Comparison of ENCODE assay signal across 19 cellular contexts in genomic region chr15:89587955-89588354, GRCh38. TPM values are rescaled to one million over a fixed set of nuclear protein-coding genes. Genes with fewer than 3 reads are reported as not detected.
DNase-seq lines count a peak whose midpoint lies in the region; ATAC-seq and TF ChIP-seq lines count a peak whose summit lies in the region.
"Had no signal": no experiment of that assay in that cellular context is flagged by ENCODE, and none has a peak within 500 bp of the region (broad histone marks: within the 10 kb centered on the region; RNA-seq: fewer than 3 reads in every experiment).

No MANE protein-coding gene starts in this region.

- peaks cover 48 to 98% of the 10 kb centered on the region in 2 donors for H3K36me3 ChIP-seq in neuronal stem cell (replicated peaks in 1 of 2; ENCODE audit: control insufficient read depth in 2 of 2, insufficient read depth in 2 of 2, low read length in 2 of 2)
- H3K36me3 ChIP-seq: ovary, transverse colon had no signal

- H2BK15ac ChIP-seq in neuronal stem cell (ENCODE audit: low read length): no peak overlapping the region

- H3K9me3 ChIP-seq in neuronal stem cell (replicated peaks in 1 of 2; ENCODE audit: control insufficient read depth in 2 of 2, insufficient read depth in 1 of 2, low read depth in 1 of 2, low read length in 2 of 2): no peaks in the 10 kb centered on the region
- H3K9me3 ChIP-seq: ovary, transverse colon had no signal

- H4K91ac ChIP-seq in neuronal stem cell (ENCODE audit: low read depth, low read length, poor library complexity): no peak overlapping the region

- TF ChIP-seq CTCF in epithelial cell of esophagus (IDR thresholded peaks at IDR 0.05; ENCODE audit: insufficient read depth, low read depth, low read length, missing control alignments): no peak

- H3K4me2 ChIP-seq in neuronal stem cell (ENCODE audit: insufficient read depth, low read length, poor library complexity, severe bottlenecking): no peak overlapping the region
- H3K4me2 ChIP-seq: smooth muscle cell had no signal

- no CpG with 5 or more reads among the region's 4 CpGs for WGBS in neuronal stem cell (ENCODE audit: extremely low coverage in 2 of 2, insufficient read length in 2 of 2, insufficient replicate concordance in 1 of 2), 2 donors

- H3K23ac ChIP-seq in neuronal stem cell (ENCODE audit: low read depth, low read length, poor library complexity): no peak overlapping the region

- H3K4me3 ChIP-seq in epithelial cell of esophagus (ENCODE audit: low read length): no peak overlapping the region
- no peak overlapping the region for H3K4me3 ChIP-seq in neuronal stem cell (ENCODE audit: low read length in 2 of 2)
- H3K4me3 ChIP-seq: ovary, smooth muscle cell, transverse colon had no signal

- no peak overlapping the region for H2AFZ ChIP-seq in neuronal stem cell (ENCODE audit: low read length)

- H3K27ac ChIP-seq in neuronal stem cell (replicated peaks; ENCODE audit: low read length): no peak overlapping the region
- H3K27ac ChIP-seq: ovary, transverse colon had no signal

- ATAC-seq in GM21529 (IDR thresholded peaks at IDR 0.05; ENCODE audit: unreplicated experiment): no peak
- no peak for ATAC-seq in left ventricle myocardium superior
- ATAC-seq: Right ventricle myocardium inferior; stimulated activated memory B cell treated with anti-CD40 and anti-IgM and Interleukin-4, amounts not matched to agents 10 μg/mL and 1 μg/mL and 100 μg/mL, for 72 hours had no signal

- H3K9ac ChIP-seq in neuronal stem cell (ENCODE audit: low read depth, low read length, poor library complexity): no peak overlapping the region

- intact Hi-C loops in left ventricle myocardium superior (cut with micrococcal nuclease): no loop called here

- DNase-seq in H4 (ENCODE audit: low spot score) (peak; percentile 14), RKO (ENCODE audit: low spot score) (peak; percentile 88), epithelial cell of esophagus (ENCODE audit: low read depth) (peak; percentile 81), neuronal stem cell (ENCODE audit: low spot score) (no peak), COLO668 (lab: John Stamatoyannopoulos, UW; ENCODE audit: unreplicated experiment) (no peak), UCSD-AML1 (lab: John Stamatoyannopoulos, UW; ENCODE audit: unreplicated experiment) (no peak), left ventricle myocardium superior (no peak)
- DNase-seq: activated CD4-positive, CD25-positive, alpha-beta regulatory T cell treated with anti-CD3 and anti-CD28 coated beads, Interleukin-2, amount 50 U/mL, for 72 hours; activated naive CD4-positive, alpha-beta T cell treated with anti-CD3 and anti-CD28 coated beads, Interleukin-2, amount 10 ng/mL, durations not matched to agents 7 days and 5 days; CD4-positive, CD25-positive, alpha-beta regulatory T cell; endodermal cell; glutamatergic neuron; NCI-H2107; ovary; transverse colon had no signal

- no peak overlapping the region for H3K14ac ChIP-seq in neuronal stem cell (ENCODE audit: low read length)

- no peak overlapping the region for H2AK5ac ChIP-seq in neuronal stem cell (ENCODE audit: low read depth, low read length)

- H3K4me1 ChIP-seq in neuronal stem cell (ENCODE audit: control insufficient read depth in 2 of 2, insufficient read depth in 1 of 2, low read depth in 1 of 2, low read length in 2 of 2): no peaks in the 10 kb centered on the region
- H3K4me1 ChIP-seq: transverse colon had no signal

- no peaks in the 10 kb centered on the region for H3K27me3 ChIP-seq in neuronal stem cell (ENCODE audit: control insufficient read depth in 3 of 3, insufficient read depth in 3 of 3, low read depth in 1 of 3, low read length in 3 of 3)
- H3K27me3 ChIP-seq: ovary, transverse colon had no signal

- peaks cover 2% of the 10 kb centered on the region for H3K79me1 ChIP-seq in neuronal stem cell (ENCODE audit: low read depth, low read length)

- H3K18ac ChIP-seq in neuronal stem cell (ENCODE audit: low read length): no peak overlapping the region

- H4K8ac ChIP-seq in neuronal stem cell (ENCODE audit: low read depth, low read length): no peak overlapping the region

- no peak overlapping the region for H2BK5ac ChIP-seq in neuronal stem cell (ENCODE audit: low read length)

- no peak overlapping the region for H2BK120ac ChIP-seq in neuronal stem cell (ENCODE audit: low read depth, low read length)

- H2BK12ac ChIP-seq in neuronal stem cell (ENCODE audit: low read length): no peak overlapping the region

- H3K4ac ChIP-seq in neuronal stem cell (ENCODE audit: low read length): peak overlapping the region; percentile 57

RNA-seq across cellular contexts. Expression of gene TICRR, which starts 12.7 kb away (rescaled TPM):
- total RNA-seq in H4 (2014; rRNA removed; shearing (Covaris generic)): 5.1 and 5.3 TPM in 2 replicates
- 10.9 TPM for polyA plus RNA-seq in neuronal stem cell (2013, experiment 1 of 2)
- 10.9 TPM for polyA plus RNA-seq in neuronal stem cell (2013, experiment 2 of 2)
- 0.12 TPM for total RNA-seq in left ventricle myocardium superior

Comparison
In these comparisons a context has a peak if more than half of its experiments do, and no peak if none do; other contexts are left out.
1. DNase-seq: peak in H4 (single experiment), RKO (single experiment) and epithelial cell of esophagus (single experiment); none in neuronal stem cell (single experiment), COLO668 (single experiment), UCSD-AML1 (single experiment) and left ventricle myocardium superior (single experiment).